1 cellular context compared by ENCODE assay signal in the genomic region with DNA sequence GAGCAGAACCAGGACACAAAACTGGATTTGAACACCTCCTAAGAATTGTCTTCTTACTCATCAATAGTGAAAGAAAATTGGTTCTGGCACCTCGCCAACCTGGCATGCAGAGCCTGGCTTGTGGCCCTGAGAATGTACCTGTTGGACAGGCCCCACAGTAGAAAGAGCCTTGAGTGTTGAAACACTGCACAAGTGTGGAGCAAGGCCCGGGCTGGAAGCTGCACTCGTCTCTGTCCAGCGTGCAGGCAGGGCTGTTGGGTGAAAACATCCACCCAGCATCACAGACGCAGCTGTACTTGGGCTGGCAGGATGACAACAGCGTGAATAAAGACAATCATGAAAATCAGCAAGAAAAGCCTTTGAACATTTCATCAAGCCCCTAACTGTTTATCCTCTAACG.
TF ChIP-seq lines count a peak whose summit lies in the region.

No MANE protein-coding gene starts in this region.

TF ChIP-seq in H1, 55 proteins besides CTCF, POLR2A, EP300 and RAD21 (continued from another document):
- TF ChIP-seq, protein P1, sequence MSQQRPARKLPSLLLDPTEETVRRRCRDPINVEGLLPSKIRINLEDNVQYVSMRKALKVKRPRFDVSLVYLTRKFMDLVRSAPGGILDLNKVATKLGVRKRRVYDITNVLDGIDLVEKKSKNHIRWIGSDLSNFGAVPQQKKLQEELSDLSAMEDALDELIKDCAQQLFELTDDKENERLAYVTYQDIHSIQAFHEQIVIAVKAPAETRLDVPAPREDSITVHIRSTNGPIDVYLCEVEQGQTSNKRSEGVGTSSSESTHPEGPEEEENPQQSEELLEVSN (IDR thresholded peaks at IDR 0.05) = no peak
- TF ChIP-seq YY1 (IDR thresholded peaks at IDR 0.05; ENCODE audit: low read depth, low read length) (no peak), TAF1 (IDR thresholded peaks at IDR 0.05; ENCODE audit: low read depth, low read length) (no peak), KDM4A (IDR thresholded peaks at IDR 0.05; ENCODE audit: low read depth, low read length, severe bottlenecking) (no peak), SP4 (IDR thresholded peaks at IDR 0.05; ENCODE audit: low read length) (no peak), NRF1 (IDR thresholded peaks at IDR 0.05; ENCODE audit: low read depth, low read length) (no peak), JUND (IDR thresholded peaks at IDR 0.05; ENCODE audit: low read length) (no peak), BCL11A (IDR thresholded peaks at IDR 0.05; ENCODE audit: low read depth in 2 of 2, low read length in 2 of 2) (no peak), SP1 (IDR thresholded peaks at IDR 0.05; ENCODE audit: low read depth, low read length) (no peak), MAFK (IDR thresholded peaks at IDR 0.05; ENCODE audit: low read depth, low read length) (no peak), SUZ12 (IDR thresholded peaks at IDR 0.05; ENCODE audit: low read length) (no peak), ZNF274 (IDR thresholded peaks at IDR 0.05; ENCODE audit: borderline replicate concordance, extremely low read depth, low read length) (no peak)
- TF ChIP-seq, protein P2, sequence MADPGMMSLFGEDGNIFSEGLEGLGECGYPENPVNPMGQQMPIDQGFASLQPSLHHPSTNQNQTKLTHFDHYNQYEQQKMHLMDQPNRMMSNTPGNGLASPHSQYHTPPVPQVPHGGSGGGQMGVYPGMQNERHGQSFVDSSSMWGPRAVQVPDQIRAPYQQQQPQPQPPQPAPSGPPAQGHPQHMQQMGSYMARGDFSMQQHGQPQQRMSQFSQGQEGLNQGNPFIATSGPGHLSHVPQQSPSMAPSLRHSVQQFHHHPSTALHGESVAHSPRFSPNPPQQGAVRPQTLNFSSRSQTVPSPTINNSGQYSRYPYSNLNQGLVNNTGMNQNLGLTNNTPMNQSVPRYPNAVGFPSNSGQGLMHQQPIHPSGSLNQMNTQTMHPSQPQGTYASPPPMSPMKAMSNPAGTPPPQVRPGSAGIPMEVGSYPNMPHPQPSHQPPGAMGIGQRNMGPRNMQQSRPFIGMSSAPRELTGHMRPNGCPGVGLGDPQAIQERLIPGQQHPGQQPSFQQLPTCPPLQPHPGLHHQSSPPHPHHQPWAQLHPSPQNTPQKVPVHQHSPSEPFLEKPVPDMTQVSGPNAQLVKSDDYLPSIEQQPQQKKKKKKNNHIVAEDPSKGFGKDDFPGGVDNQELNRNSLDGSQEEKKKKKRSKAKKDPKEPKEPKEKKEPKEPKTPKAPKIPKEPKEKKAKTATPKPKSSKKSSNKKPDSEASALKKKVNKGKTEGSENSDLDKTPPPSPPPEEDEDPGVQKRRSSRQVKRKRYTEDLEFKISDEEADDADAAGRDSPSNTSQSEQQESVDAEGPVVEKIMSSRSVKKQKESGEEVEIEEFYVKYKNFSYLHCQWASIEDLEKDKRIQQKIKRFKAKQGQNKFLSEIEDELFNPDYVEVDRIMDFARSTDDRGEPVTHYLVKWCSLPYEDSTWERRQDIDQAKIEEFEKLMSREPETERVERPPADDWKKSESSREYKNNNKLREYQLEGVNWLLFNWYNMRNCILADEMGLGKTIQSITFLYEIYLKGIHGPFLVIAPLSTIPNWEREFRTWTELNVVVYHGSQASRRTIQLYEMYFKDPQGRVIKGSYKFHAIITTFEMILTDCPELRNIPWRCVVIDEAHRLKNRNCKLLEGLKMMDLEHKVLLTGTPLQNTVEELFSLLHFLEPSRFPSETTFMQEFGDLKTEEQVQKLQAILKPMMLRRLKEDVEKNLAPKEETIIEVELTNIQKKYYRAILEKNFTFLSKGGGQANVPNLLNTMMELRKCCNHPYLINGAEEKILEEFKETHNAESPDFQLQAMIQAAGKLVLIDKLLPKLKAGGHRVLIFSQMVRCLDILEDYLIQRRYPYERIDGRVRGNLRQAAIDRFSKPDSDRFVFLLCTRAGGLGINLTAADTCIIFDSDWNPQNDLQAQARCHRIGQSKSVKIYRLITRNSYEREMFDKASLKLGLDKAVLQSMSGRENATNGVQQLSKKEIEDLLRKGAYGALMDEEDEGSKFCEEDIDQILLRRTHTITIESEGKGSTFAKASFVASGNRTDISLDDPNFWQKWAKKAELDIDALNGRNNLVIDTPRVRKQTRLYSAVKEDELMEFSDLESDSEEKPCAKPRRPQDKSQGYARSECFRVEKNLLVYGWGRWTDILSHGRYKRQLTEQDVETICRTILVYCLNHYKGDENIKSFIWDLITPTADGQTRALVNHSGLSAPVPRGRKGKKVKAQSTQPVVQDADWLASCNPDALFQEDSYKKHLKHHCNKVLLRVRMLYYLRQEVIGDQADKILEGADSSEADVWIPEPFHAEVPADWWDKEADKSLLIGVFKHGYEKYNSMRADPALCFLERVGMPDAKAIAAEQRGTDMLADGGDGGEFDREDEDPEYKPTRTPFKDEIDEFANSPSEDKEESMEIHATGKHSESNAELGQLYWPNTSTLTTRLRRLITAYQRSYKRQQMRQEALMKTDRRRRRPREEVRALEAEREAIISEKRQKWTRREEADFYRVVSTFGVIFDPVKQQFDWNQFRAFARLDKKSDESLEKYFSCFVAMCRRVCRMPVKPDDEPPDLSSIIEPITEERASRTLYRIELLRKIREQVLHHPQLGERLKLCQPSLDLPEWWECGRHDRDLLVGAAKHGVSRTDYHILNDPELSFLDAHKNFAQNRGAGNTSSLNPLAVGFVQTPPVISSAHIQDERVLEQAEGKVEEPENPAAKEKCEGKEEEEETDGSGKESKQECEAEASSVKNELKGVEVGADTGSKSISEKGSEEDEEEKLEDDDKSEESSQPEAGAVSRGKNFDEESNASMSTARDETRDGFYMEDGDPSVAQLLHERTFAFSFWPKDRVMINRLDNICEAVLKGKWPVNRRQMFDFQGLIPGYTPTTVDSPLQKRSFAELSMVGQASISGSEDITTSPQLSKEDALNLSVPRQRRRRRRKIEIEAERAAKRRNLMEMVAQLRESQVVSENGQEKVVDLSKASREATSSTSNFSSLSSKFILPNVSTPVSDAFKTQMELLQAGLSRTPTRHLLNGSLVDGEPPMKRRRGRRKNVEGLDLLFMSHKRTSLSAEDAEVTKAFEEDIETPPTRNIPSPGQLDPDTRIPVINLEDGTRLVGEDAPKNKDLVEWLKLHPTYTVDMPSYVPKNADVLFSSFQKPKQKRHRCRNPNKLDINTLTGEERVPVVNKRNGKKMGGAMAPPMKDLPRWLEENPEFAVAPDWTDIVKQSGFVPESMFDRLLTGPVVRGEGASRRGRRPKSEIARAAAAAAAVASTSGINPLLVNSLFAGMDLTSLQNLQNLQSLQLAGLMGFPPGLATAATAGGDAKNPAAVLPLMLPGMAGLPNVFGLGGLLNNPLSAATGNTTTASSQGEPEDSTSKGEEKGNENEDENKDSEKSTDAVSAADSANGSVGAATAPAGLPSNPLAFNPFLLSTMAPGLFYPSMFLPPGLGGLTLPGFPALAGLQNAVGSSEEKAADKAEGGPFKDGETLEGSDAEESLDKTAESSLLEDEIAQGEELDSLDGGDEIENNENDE (IDR thresholded peaks at IDR 0.05; ENCODE audit: insufficient replicate concordance, low read length) = no peak
